Comparison of ENCODE assay signal across 8 cellular contexts in genomic region chr3:47381317-47382157, GRCh38. TPM values are rescaled to one million over a fixed set of nuclear protein-coding genes. Genes with fewer than 3 reads are reported as not detected.
DNase-seq lines count a peak whose midpoint lies in the region; ATAC-seq, FAIRE-seq and TF ChIP-seq lines count a peak whose summit lies in the region.

No MANE protein-coding gene starts in this region.

- H3K27ac ChIP-seq in HepG2 (ENCODE audit: extremely low read length, insufficient read depth, low read length): peak overlapping the region; percentile 99

- peak; percentile 33 to 55; a peak in 2 of 4 replicates for TF ChIP-seq POLR2A in HepG2 (IDR thresholded peaks at IDR 0.05; ENCODE audit: insufficient read depth in 1 of 2, low read depth in 2 of 2, low read length in 2 of 2)

- FAIRE-seq in HepG2 (lab: Jason Lieb, UNC): peak; percentile 80

- peak overlapping the region; percentile 76 for H3K4me2 ChIP-seq in HepG2 (ENCODE audit: low read depth, low read length)

- peak overlapping the region; percentile 98 for H3K9ac ChIP-seq in HepG2 (ENCODE audit: insufficient read depth, low read depth, low read length)

- peaks cover 48% of the 10 kb centered on the region for H3K79me2 ChIP-seq in HepG2 (ENCODE audit: insufficient read depth, low read length)

- H3K9me3 Mint-ChIP-seq in activated CD4-positive, alpha-beta T cell treated with anti-CD3 and anti-CD28 coated beads, Interleukin-2, amount 10 ng/mL, durations not matched to agents 24 days and 14 days: no peaks in the 10 kb centered on the region

- peaks cover 0 to 4% of the 10 kb centered on the region in 2 experiments; a peak in 2 of 5 replicates for H3K36me3 ChIP-seq in HepG2 (replicated peaks in 1 of 2; ENCODE audit: control insufficient read depth in 1 of 2, insufficient read depth in 2 of 2, low read length in 2 of 2)

- peaks cover 38% of the 10 kb centered on the region for H3K4me1 Mint-ChIP-seq in activated CD4-positive, alpha-beta T cell treated with anti-CD3 and anti-CD28 coated beads, Interleukin-2, amount 10 ng/mL, durations not matched to agents 24 days and 14 days

- POLR2A ChIA-PET in HepG2 (lab: Yijun Ruan, JAX): interaction anchor here (1.0 to 3.2 kb wide), 13 partner anchors 12 to 399 kb away, joined by 3 to 25 read pairs (median 4); partner anchors contain the start of genes KIF9, KLHL18, SCAP and SETD2

- H3K4me3 Mint-ChIP-seq in activated CD4-positive, alpha-beta T cell treated with anti-CD3 and anti-CD28 coated beads, Interleukin-2, amount 10 ng/mL, durations not matched to agents 24 days and 14 days: peak overlapping the region; percentile 95

- CTCF ChIA-PET in HepG2 (lab: Yijun Ruan, JAX; ENCODE audit: low intra/inter-chr PET ratio, low total read pairs): no interaction called here

- intact Hi-C loops in activated CD4-positive, alpha-beta T cell treated with anti-CD3 and anti-CD28 coated beads, Interleukin-2, amount 10 ng/mL, durations not matched to agents 24 days and 14 days (cut with micrococcal nuclease): loop anchor here (2.0 to 10.0 kb wide), 3 partner anchors 219 to 677 kb away; partner anchors contain the start of gene TMIE
- intact Hi-C loops in HepG2 (cut with micrococcal nuclease; ENCODE audit: unreplicated experiment): loop anchor here (2.0 kb wide), 1 partner anchor 13 kb away; no protein-coding TSS in a partner anchor

- peak overlapping the region; percentile 100 for H3K27ac Mint-ChIP-seq in activated CD4-positive, alpha-beta T cell treated with anti-CD3 and anti-CD28 coated beads, Interleukin-2, amount 10 ng/mL, durations not matched to agents 24 days and 14 days

- DNase-seq in AG09319 (ENCODE audit: extremely low read depth, low read depth): peak; percentile 69
- peak; percentile 88 for DNase-seq in NCI-H226
- DNase-seq in activated CD4-positive, alpha-beta T cell treated with anti-CD3 and anti-CD28 coated beads, Interleukin-2, amount 10 ng/mL, durations not matched to agents 24 days and 14 days: peak; percentile 94
- DNase-seq in cortex of kidney (lab: John Stamatoyannopoulos, UW): peak; percentile 27
- DNase-seq in HepG2 (ENCODE audit: low spot score): peak; percentile 80
- peak; percentile 72 to 77 for DNase-seq in stimulated activated CD4-positive, alpha-beta T cell treated with anti-CD3 and anti-CD28 coated beads, Interleukin-2, amount 100 ng/mL, for 48 hours

- H4K20me1 ChIP-seq in HepG2 (ENCODE audit: insufficient read depth, low read length): peaks cover 16% of the 10 kb centered on the region

- no peak for TF ChIP-seq CTCF in AG09319 (IDR thresholded peaks at IDR 0.05; ENCODE audit: low read depth, low read length)
- TF ChIP-seq CTCF in HepG2 (CRISPR knock-in tag; IDR thresholded peaks at IDR 0.05): no peak

- no TSS peak for BruUV-seq in HepG2 (replicated peaks; lab: Mats Ljungman, UMichigan)

- no peaks in the 10 kb centered on the region for H3K9me3 ChIP-seq in HepG2 (ENCODE audit: low read length)

- peaks cover 24% of the 10 kb centered on the region for H3K36me3 Mint-ChIP-seq in activated CD4-positive, alpha-beta T cell treated with anti-CD3 and anti-CD28 coated beads, Interleukin-2, amount 10 ng/mL, durations not matched to agents 24 days and 14 days (ENCODE audit: low read depth)

- H2AFZ ChIP-seq in HepG2 (ENCODE audit: low read length): no peak overlapping the region

- H3K27me3 Mint-ChIP-seq in activated CD4-positive, alpha-beta T cell treated with anti-CD3 and anti-CD28 coated beads, Interleukin-2, amount 10 ng/mL, durations not matched to agents 24 days and 14 days: peaks cover 2% of the 10 kb centered on the region

- 8% methylated on average over 26 of the region's 44 CpGs for WGBS in HepG2 (ENCODE audit: low lambda C conversion rate)

- TF ChIP-seq RAD21 in HepG2 (CRISPR knock-in tag; IDR thresholded peaks at IDR 0.05): no peak

- peaks cover 78% of the 10 kb centered on the region for H3K4me1 ChIP-seq in HepG2 (ENCODE audit: insufficient read depth, low read length)

- peak overlapping the region; percentile 83 to 99 (median 87) for H3K4me3 ChIP-seq in HepG2 (replicated peaks in 1 of 3; ENCODE audit: insufficient read depth in 1 of 3, low read depth in 2 of 3, low read length in 3 of 3)

- ATAC-seq in GM18868 (IDR thresholded peaks at IDR 0.05; ENCODE audit: unreplicated experiment) (peak; percentile 67), HG03097 (IDR thresholded peaks at IDR 0.05; ENCODE audit: low FRiP score, unreplicated experiment) (peak; percentile 58), HepG2 (peak; percentile 79)

- TF ChIP-seq EP300 in HepG2 (IDR thresholded peaks at IDR 0.05; ENCODE audit: low read depth in 2 of 2, low read length in 2 of 2) (no peak), HepG2 (CRISPR knock-in tag; IDR thresholded peaks at IDR 0.05; ENCODE audit: borderline replicate concordance) (no peak)

- no peaks in the 10 kb centered on the region; a peak in 1 of 5 replicates for H3K27me3 ChIP-seq in HepG2 (ENCODE audit: control insufficient read depth in 1 of 2, insufficient read depth in 2 of 2, low read length in 2 of 2)

- in situ Hi-C loops in HepG2 (cut with HindIII; ENCODE audit: extremely low pct_ligation_motif_present, low pct_unique_long_range_greater_than_20kb): no loop called here

TF ChIP-seq in HepG2, 621 proteins besides CTCF, POLR2A, EP300 and RAD21 (continues in another document):
- no peak for TF ChIP-seq PREB (CRISPR knock-in tag; IDR thresholded peaks at IDR 0.05)
- TF ChIP-seq ELF1 (CRISPR knock-in tag; IDR thresholded peaks at IDR 0.05): peak; percentile 62
- no peak for TF ChIP-seq SPEN (CRISPR knock-in tag; IDR thresholded peaks at IDR 0.05; ENCODE audit: low read depth)
- peak in 1 of 2 experiments; percentile 3; a peak in 1 of 4 replicates for TF ChIP-seq HMGXB4 (CRISPR knock-in tag; IDR thresholded peaks at IDR 0.05; ENCODE audit: borderline replicate concordance in 1 of 2, low read depth in 1 of 2)
- no peak for TF ChIP-seq ZNF567 (CRISPR knock-in tag; IDR thresholded peaks at IDR 0.05; ENCODE audit: borderline replicate concordance)
- TF ChIP-seq ZNF749 (CRISPR knock-in tag; IDR thresholded peaks at IDR 0.05; ENCODE audit: borderline replicate concordance): no peak
- no peak for TF ChIP-seq PCBP1 (IDR thresholded peaks at IDR 0.05; ENCODE audit: borderline replicate concordance, low read depth, low read length)
- TF ChIP-seq TOPORS (CRISPR knock-in tag; IDR thresholded peaks at IDR 0.05): no peak

RNA-seq across cellular contexts. Expression of gene PTPN23, which starts 0.7 kb away (rescaled TPM):
- total RNA-seq in activated CD4-positive, alpha-beta T cell treated with anti-CD3 and anti-CD28 coated beads, Interleukin-2, amount 10 ng/mL, durations not matched to agents 24 days and 14 days: 34.1 and 34.6 TPM in 2 replicates
- 3.7 and 13.2 TPM in 2 replicates for total RNA-seq in HepG2 (2016; rRNA removed; fragmentation: Illumina TruSeq; extraction: Trizol)
- 1.3 and 3.2 TPM in 2 replicates for total RNA-seq in HepG2 (2016; cell fraction: cytosol; rRNA removed; fragmentation: Illumina TruSeq; extraction: Trizol; ENCODE audit: low read depth)
- total RNA-seq in HepG2 (2016; cell fraction: insoluble cytoplasmic fraction; rRNA removed; fragmentation: Illumina TruSeq; extraction: Trizol): 4.7 and 9.4 TPM in 2 replicates
- total RNA-seq in HepG2 (2016; cell fraction: membrane; rRNA removed; fragmentation: Illumina TruSeq; extraction: Trizol): 3.7 and 4.3 TPM in 2 replicates
- total RNA-seq in HepG2 (2016; cell fraction: nucleus; rRNA removed; fragmentation: Illumina TruSeq; extraction: Trizol): 12.0 and 16.8 TPM in 2 replicates
- polyA plus RNA-seq in HepG2 (2011; rRNA removed): 2.3 and 3.2 TPM in 2 replicates
- 0.62 and 0.71 TPM in 2 replicates for polyA plus RNA-seq in HepG2 (2011; cell fraction: cytosol; rRNA removed)
- 24.4 and 28.9 TPM in 2 replicates for polyA plus RNA-seq in HepG2 (2011; cell fraction: nucleus; rRNA removed)
- 13.7 and 19.4 TPM in 2 replicates for polyA plus RNA-seq in HepG2 (2012)
- polyA plus RNA-seq in HepG2 (2016; cell fraction: cytosol; fragmentation: Illumina TruSeq; extraction: Trizol; ENCODE audit: low read depth): 1.3 and 1.5 TPM in 2 replicates
- 6.7 and 10.8 TPM in 2 replicates for polyA plus RNA-seq in HepG2 (2016; cell fraction: insoluble cytoplasmic fraction; fragmentation: Illumina TruSeq; extraction: Trizol; ENCODE audit: low read depth)
- 2.6 and 3.1 TPM in 2 replicates for polyA plus RNA-seq in HepG2 (2016; cell fraction: membrane; fragmentation: Illumina TruSeq; extraction: Trizol; ENCODE audit: low read depth)
- 27.3 and 29.1 TPM in 2 replicates for polyA plus RNA-seq in HepG2 (2016; cell fraction: nucleus; fragmentation: Illumina TruSeq; extraction: Trizol; ENCODE audit: insufficient read depth, low read depth)
- polyA minus RNA-seq in HepG2 (2011; rRNA and poly(A)+ RNA removed; ENCODE audit: low replicate concordance): 14.1 and 14.5 TPM in 2 replicates
- polyA minus RNA-seq in HepG2 (2011; cell fraction: cytosol; rRNA and poly(A)+ RNA removed): 8.0 and 8.9 TPM in 2 replicates
- 18.3 and 19.1 TPM in 2 replicates for polyA minus RNA-seq in HepG2 (2011; cell fraction: nucleus; rRNA and poly(A)+ RNA removed)

Comparison
In these comparisons a context has a peak if more than half of its experiments do, and no peak if none do; other contexts are left out.
1. Peak in every context shown above with its lines: DNase-seq, ATAC-seq, H3K4me3 ChIP-seq and H3K27ac ChIP-seq.
2. DNase-seq: peak in every context shown above with its lines; median percentile 94 in activated CD4-positive, alpha-beta T cell treated with anti-CD3 and anti-CD28 coated beads, Interleukin-2, amount 10 ng/mL, durations not matched to agents 24 days and 14 days; 88 in NCI-H226; 80 in HepG2; 74 in stimulated activated CD4-positive, alpha-beta T cell treated with anti-CD3 and anti-CD28 coated beads, Interleukin-2, amount 100 ng/mL, for 48 hours; 69 in AG09319; 27 in cortex of kidney.